8 cellular contexts compared by ENCODE assay signal in the genomic region with DNA sequence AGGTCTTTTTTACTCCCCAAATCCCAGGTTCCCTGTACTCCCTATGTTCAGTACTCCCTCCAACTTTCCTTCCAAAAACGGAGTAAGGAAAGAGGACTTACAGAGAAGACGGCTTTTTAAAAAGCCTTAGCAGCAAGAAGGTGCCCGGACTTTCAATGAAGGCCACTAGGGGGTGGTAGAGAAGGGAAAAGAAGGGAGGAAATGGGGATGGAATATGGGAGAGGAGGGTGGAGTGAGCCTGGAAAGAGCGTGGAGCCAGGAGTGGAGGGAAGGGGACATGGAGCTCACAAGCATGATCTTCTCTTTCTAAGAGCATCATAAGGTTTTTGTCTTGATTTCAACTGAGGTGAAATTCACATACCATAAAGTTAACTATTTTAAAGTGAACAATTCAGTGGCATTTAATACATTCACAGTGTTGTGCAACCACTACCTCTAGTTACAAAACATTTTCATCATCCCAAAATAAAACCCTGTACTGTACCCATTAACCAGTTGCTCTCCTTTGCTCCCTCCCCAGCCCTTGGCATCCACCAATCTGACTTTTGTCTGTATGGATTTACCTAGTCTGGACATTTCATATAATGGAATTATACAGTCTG.
DNase-seq lines count a peak whose midpoint lies in the region; ATAC-seq, FAIRE-seq and TF ChIP-seq lines count a peak whose summit lies in the region.

No MANE protein-coding gene starts in this region.

- H3K4me3 ChIP-seq in astrocyte (ENCODE audit: insufficient read depth, low read depth, low read length) (no peak overlapping the region), kidney (ENCODE audit: low read length in 2 of 2) (no peak overlapping the region), tibial nerve (no peak overlapping the region)

- no peaks in the 10 kb centered on the region for H3K9me3 Mint-ChIP-seq in astrocyte (ENCODE audit: unreplicated experiment)

- in situ Hi-C loops in G401 (cut with HindIII; ENCODE audit: low sequenced_read_pairs), result no loop called here

- ATAC-seq in HG02610 (IDR thresholded peaks at IDR 0.05; ENCODE audit: unreplicated experiment), result no peak

- H3K9me3 ChIP-seq in astrocyte (ENCODE audit: insufficient read depth, low read depth, low read length) (no peaks in the 10 kb centered on the region), kidney (ENCODE audit: control insufficient read depth in 1 of 2, low read length in 2 of 2) (no peaks in the 10 kb centered on the region), tibial nerve (no peaks in the 10 kb centered on the region)

- H2AFZ ChIP-seq in astrocyte (ENCODE audit: low read depth, low read length), result no peak overlapping the region

- no peak overlapping the region for H3K4me2 ChIP-seq in astrocyte (ENCODE audit: low read length)

- H3K4me1 ChIP-seq in astrocyte (ENCODE audit: insufficient read depth, low read length) (no peaks in the 10 kb centered on the region), kidney (ENCODE audit: control insufficient read depth in 1 of 2, insufficient read depth in 1 of 2, low read depth in 1 of 2, low read length in 2 of 2) (no peaks in the 10 kb centered on the region), tibial nerve (no peaks in the 10 kb centered on the region)

- H3K4me3 Mint-ChIP-seq in astrocyte (ENCODE audit: unreplicated experiment), result no peak overlapping the region

- TF ChIP-seq EP300 in tibial nerve (IDR thresholded peaks at IDR 0.05), result no peak

- no peak for TF ChIP-seq POLR2A in tibial nerve (IDR thresholded peaks at IDR 0.05)

- no peaks in the 10 kb centered on the region for H3K4me1 Mint-ChIP-seq in astrocyte (ENCODE audit: low read depth, unreplicated experiment)

- H3K36me3 ChIP-seq in astrocyte (ENCODE audit: insufficient read depth, low read length), result no peaks in the 10 kb centered on the region
- H3K36me3 ChIP-seq in kidney (ENCODE audit: control insufficient read depth in 1 of 2, insufficient read depth in 2 of 2, low read length in 2 of 2), result no peaks in the 10 kb centered on the region
- H3K36me3 ChIP-seq in tibial nerve, result no peaks in the 10 kb centered on the region

- no peak for FAIRE-seq in astrocyte (lab: Jason Lieb, UNC)
- FAIRE-seq in kidney (lab: Jason Lieb, UNC), result no peak

- peak; percentile 69 for TF ChIP-seq CTCF in astrocyte (IDR thresholded peaks at IDR 0.05; ENCODE audit: insufficient read depth, low read depth, low read length)
- TF ChIP-seq CTCF in kidney (IDR thresholded peaks at IDR 0.05; ENCODE audit: borderline replicate concordance, extremely low read depth, insufficient read depth), result peak; percentile 64
- peak; percentile 28 to 60 (median 47) for TF ChIP-seq CTCF in tibial nerve (IDR thresholded peaks at IDR 0.05)

- no peaks in the 10 kb centered on the region for H3K79me2 ChIP-seq in astrocyte (ENCODE audit: insufficient read depth, low read length)

- H3K27ac Mint-ChIP-seq in astrocyte (ENCODE audit: unreplicated experiment), result no peak overlapping the region

- H3K27ac ChIP-seq in astrocyte (ENCODE audit: low read depth, low read length) (no peak overlapping the region), kidney (ENCODE audit: low read depth in 2 of 2, low read length in 2 of 2) (no peak overlapping the region), tibial nerve (no peak overlapping the region)

- H3K9ac ChIP-seq in astrocyte (ENCODE audit: low read length) (no peak overlapping the region), kidney (ENCODE audit: low read length in 2 of 2) (no peak overlapping the region)

- peaks cover 2% of the 10 kb centered on the region for H3K27me3 Mint-ChIP-seq in astrocyte (ENCODE audit: low read depth, unreplicated experiment)

- no peaks in the 10 kb centered on the region for H4K20me1 ChIP-seq in astrocyte (ENCODE audit: insufficient read depth, low read length)

- 24 to 30% methylated on average over 4 of the region's 4 CpGs for WGBS in tibial nerve, 2 donors

- DNase-seq in AG20443 (ENCODE audit: low spot score), result peak; percentile 67
- peak; percentile 14 for DNase-seq in G401 (ENCODE audit: low spot score)
- peak; percentile 47 for DNase-seq in NCI-H2107 treated with DMSO at 0.1 percent for 48 hours (lab: John Stamatoyannopoulos, UW; ENCODE audit: unreplicated experiment)
- DNase-seq in astrocyte (ENCODE audit: low read depth), result peak; percentile 25
- no peak for DNase-seq in kidney
- peak in 1 of 2 donors; percentile 37 for DNase-seq in tibial nerve (ENCODE audit: low spot score in 2 of 2)
- no peak for DNase-seq in GM19240 (ENCODE audit: insufficient read length, low spot score)

- no peaks in the 10 kb centered on the region for H3K27me3 ChIP-seq in astrocyte (ENCODE audit: insufficient read depth, low read length)
- H3K27me3 ChIP-seq in tibial nerve, result no peaks in the 10 kb centered on the region

- intact Hi-C loops in kidney (cut with DNase I), result no loop called here

- no peaks in the 10 kb centered on the region for H3K36me3 Mint-ChIP-seq in astrocyte (ENCODE audit: low read depth, unreplicated experiment)

Comparison
In these comparisons a context has a peak if more than half of its experiments do, and no peak if none do; other contexts are left out.
1. DNase-seq: peak in AG20443 (single experiment), G401 (single experiment), NCI-H2107 treated with DMSO at 0.1 percent for 48 hours (single experiment) and astrocyte (single experiment); none in kidney (single experiment) and GM19240 (single experiment).
2. Peak in every context shown above with its lines, with median percentiles within 50 percentile points of each other: CTCF ChIP-seq.